Comparison of ENCODE assay signal across 9 cellular contexts in genomic region chr6:10413850-10414765, GRCh38. TPM values are rescaled to one million over a fixed set of nuclear protein-coding genes. Genes with fewer than 3 reads are reported as not detected.
DNase-seq lines count a peak whose midpoint lies in the region; ATAC-seq and TF ChIP-seq lines count a peak whose summit lies in the region.
"Had no signal": no experiment of that assay in that cellular context is flagged by ENCODE, and none has a peak within 500 bp of the region (broad histone marks: within the 10 kb centered on the region; RNA-seq: fewer than 3 reads in every experiment).

No MANE protein-coding gene starts in this region.

- peak overlapping the region; percentile 77 for H3K4me3 Mint-ChIP-seq in activated T-cell treated with anti-CD3 and anti-CD28 coated beads, Interleukin-2, amount 50 U/mL, for 4 hours
- H3K4me3 Mint-ChIP-seq in stimulated activated naive CD8-positive, alpha-beta T cell treated with anti-CD3 and anti-CD28 coated beads, Interleukin-15, amount 100 ng/mL, for 72 hours, result peak overlapping the region; percentile 80 to 87

- no peaks in the 10 kb centered on the region for H3K9me3 ChIP-seq in SJSA1 (replicated peaks)

- no peak overlapping the region for H3K27ac Mint-ChIP-seq in stimulated activated naive CD8-positive, alpha-beta T cell treated with anti-CD3 and anti-CD28 coated beads, Interleukin-15, amount 100 ng/mL, for 72 hours

- no peaks in the 10 kb centered on the region for H3K27me3 ChIP-seq in SJSA1 (replicated peaks)

- TF ChIP-seq CTCF in fibroblast of villous mesenchyme (IDR thresholded peaks at IDR 0.05; ENCODE audit: insufficient read depth, low read depth, low read length), result no peak

- no peak for DNase-seq in activated T-cell treated with anti-CD3 and anti-CD28 coated beads, Interleukin-2, amount 50 U/mL, for 4 hours
- DNase-seq in activated T-cell treated with anti-CD3 and anti-CD28 coated beads, Interleukin-2, amount 50 U/mL, for 48 hours, result no peak
- DNase-seq in SJSA1 (ENCODE audit: low read depth in 1 of 2, low spot score in 2 of 2) (peak; percentile 75 to 86), fibroblast of villous mesenchyme (ENCODE audit: low read depth) (peak; percentile 13), inferior parietal cortex (ENCODE audit: extremely low spot score) (no peak)
- no peak for DNase-seq in stimulated activated naive CD8-positive, alpha-beta T cell treated with anti-CD3 and anti-CD28 coated beads, Interleukin-15, amount 100 ng/mL, for 72 hours

- H3K4me3 ChIP-seq in SJSA1, result peak overlapping the region; percentile 96
- peak overlapping the region; percentile 72 for H3K4me3 ChIP-seq in fibroblast of villous mesenchyme (ENCODE audit: low read depth, low read length)

- H3K36me3 Mint-ChIP-seq in activated T-cell treated with anti-CD3 and anti-CD28 coated beads, Interleukin-2, amount 50 U/mL, for 4 hours (ENCODE audit: insufficient read depth), result no peaks in the 10 kb centered on the region

- peaks cover 90% of the 10 kb centered on the region for H3K27me3 Mint-ChIP-seq in activated T-cell treated with anti-CD3 and anti-CD28 coated beads, Interleukin-2, amount 50 U/mL, for 4 hours (ENCODE audit: low read depth)
- peaks cover 100% of the 10 kb centered on the region for H3K27me3 Mint-ChIP-seq in stimulated activated naive CD8-positive, alpha-beta T cell treated with anti-CD3 and anti-CD28 coated beads, Interleukin-15, amount 100 ng/mL, for 72 hours

- H3K36me3 ChIP-seq in SJSA1, result peaks cover 40% of the 10 kb centered on the region

- H3K4me1 Mint-ChIP-seq in activated T-cell treated with anti-CD3 and anti-CD28 coated beads, Interleukin-2, amount 50 U/mL, for 4 hours (ENCODE audit: low read depth), result peaks cover 36% of the 10 kb centered on the region
- H3K4me1 Mint-ChIP-seq in stimulated activated naive CD8-positive, alpha-beta T cell treated with anti-CD3 and anti-CD28 coated beads, Interleukin-15, amount 100 ng/mL, for 72 hours, result peaks cover 86% of the 10 kb centered on the region

- H3K27ac ChIP-seq in SJSA1, result peak overlapping the region; percentile 97

- H3K4me1 ChIP-seq in SJSA1 (replicated peaks), result peaks cover 8% of the 10 kb centered on the region

- H3K9me3 Mint-ChIP-seq in activated T-cell treated with anti-CD3 and anti-CD28 coated beads, Interleukin-2, amount 50 U/mL, for 4 hours, result peaks cover 15% of the 10 kb centered on the region
- peaks cover 13 to 29% of the 10 kb centered on the region in 2 donors for H3K9me3 Mint-ChIP-seq in stimulated activated naive CD8-positive, alpha-beta T cell treated with anti-CD3 and anti-CD28 coated beads, Interleukin-15, amount 100 ng/mL, for 72 hours

- no peak for ATAC-seq in activated T-cell treated with anti-CD3 and anti-CD28 coated beads, Interleukin-2, amount 50 U/mL, for 4 hours
- no peak for ATAC-seq in stimulated activated naive CD8-positive, alpha-beta T cell treated with anti-CD3 and anti-CD28 coated beads, Interleukin-15, amount 100 ng/mL, for 72 hours
- ATAC-seq in HG02870 (IDR thresholded peaks at IDR 0.05; ENCODE audit: unreplicated experiment) (no peak), HG03571 (IDR thresholded peaks at IDR 0.05; ENCODE audit: unreplicated experiment) (no peak)

RNA-seq across cellular contexts. Expression of gene TFAP2A, which starts 0.8 kb away (rescaled TPM):
- under 1 TPM in 1 of 3 donors, not detected in 2; 0.11 TPM for total RNA-seq in activated T-cell treated with anti-CD3 and anti-CD28 coated beads, Interleukin-2, amount 50 U/mL, for 4 hours
- 5.8 and 10.2 TPM in 2 replicates for total RNA-seq in SJSA1 (2014; rRNA removed; shearing (Covaris generic))
- total RNA-seq in fibroblast of villous mesenchyme, result 2.6 and 13.8 TPM in 2 replicates
- total RNA-seq: activated CD8-positive, alpha-beta memory T cell treated with anti-CD3 and anti-CD28 coated beads for 36 hours had no signal

Comparison
In these comparisons a context has a peak if more than half of its experiments do, and no peak if none do; other contexts are left out.
1. DNase-seq: peak in SJSA1 (2 of 2) and fibroblast of villous mesenchyme (single experiment); none in activated T-cell treated with anti-CD3 and anti-CD28 coated beads, Interleukin-2, amount 50 U/mL, for 4 hours (single experiment), activated T-cell treated with anti-CD3 and anti-CD28 coated beads, Interleukin-2, amount 50 U/mL, for 48 hours (0 of 2), stimulated activated naive CD8-positive, alpha-beta T cell treated with anti-CD3 and anti-CD28 coated beads, Interleukin-15, amount 100 ng/mL, for 72 hours (0 of 2) and inferior parietal cortex (single experiment).